In genomic region chr2:240453461-240454030, GRCh38 we compare ENCODE assay signal across 12 cellular contexts. TPM values are rescaled to one million over a fixed set of nuclear protein-coding genes. Genes with fewer than 3 reads are reported as not detected.
DNase-seq lines count a peak whose midpoint lies in the region; ATAC-seq and TF ChIP-seq lines count a peak whose summit lies in the region.
"Had no signal": no experiment of that assay in that cellular context is flagged by ENCODE, and none has a peak within 500 bp of the region (broad histone marks: within the 10 kb centered on the region; RNA-seq: fewer than 3 reads in every experiment).

No MANE protein-coding gene starts in this region.

- WGBS in gastroesophageal sphincter (ENCODE audit: low coverage in 1 of 2), 2 donors = no CpG with 5 or more reads among the region's 76 CpGs
- no CpG with 5 or more reads among the region's 76 CpGs for WGBS in neuronal stem cell (ENCODE audit: extremely low coverage in 2 of 2, insufficient read length in 2 of 2, insufficient replicate concordance in 1 of 2), 2 donors

- H3K4me3 ChIP-seq in AG04450 (ENCODE audit: low read depth, low read length) (peak overlapping the region; percentile 36), PC-9 (no peak overlapping the region), gastroesophageal sphincter (peak overlapping the region; percentile 8 to 79), neuronal stem cell (ENCODE audit: low read length in 2 of 2) (peak overlapping the region; percentile 36 to 76)

- H3K79me1 ChIP-seq in neuronal stem cell (ENCODE audit: low read depth, low read length) = peaks cover 33% of the 10 kb centered on the region

- intact Hi-C loops in PC-9 (cut with micrococcal nuclease; ENCODE audit: unreplicated experiment) = loop anchor here (10.0 kb wide), 1 partner anchor 389 kb away; no protein-coding TSS in a partner anchor

- H3K9ac ChIP-seq in neuronal stem cell (ENCODE audit: low read depth, low read length, poor library complexity) = peak overlapping the region; percentile 81

- no peak for TF ChIP-seq EP300 in gastroesophageal sphincter (IDR thresholded peaks at IDR 0.05)

- no peak overlapping the region for H2BK5ac ChIP-seq in neuronal stem cell (ENCODE audit: low read length)

- H3K9me3 ChIP-seq in AG04450 (ENCODE audit: control insufficient read depth, insufficient read depth, low read length) = no peaks in the 10 kb centered on the region
- H3K9me3 ChIP-seq in PC-9 (ENCODE audit: insufficient read depth, low read depth) = no peaks in the 10 kb centered on the region
- no peaks in the 10 kb centered on the region for H3K9me3 ChIP-seq in gastroesophageal sphincter
- H3K9me3 ChIP-seq in neuronal stem cell (replicated peaks in 1 of 2; ENCODE audit: control insufficient read depth in 2 of 2, insufficient read depth in 1 of 2, low read depth in 1 of 2, low read length in 2 of 2) = no peaks in the 10 kb centered on the region
- H3K9me3 ChIP-seq: SJSA1 had no signal

- H3K4me2 ChIP-seq in PC-9 (peak overlapping the region; percentile 72; the same call in 1 of the 2 replicates), neuronal stem cell (ENCODE audit: insufficient read depth, low read length, poor library complexity, severe bottlenecking) (peak overlapping the region; percentile 71)

- no peak overlapping the region for H3K4ac ChIP-seq in neuronal stem cell (ENCODE audit: low read length)

- no peak overlapping the region for H4K91ac ChIP-seq in neuronal stem cell (ENCODE audit: low read depth, low read length, poor library complexity)

- H4K8ac ChIP-seq in neuronal stem cell (ENCODE audit: low read depth, low read length) = no peak overlapping the region

- peak overlapping the region; percentile 38 for H3K14ac ChIP-seq in neuronal stem cell (ENCODE audit: low read length)

- no peak overlapping the region for H2BK120ac ChIP-seq in neuronal stem cell (ENCODE audit: low read depth, low read length)

- in situ Hi-C loops in KBM-7 (cut with MboI; ENCODE audit: low pct_unique_long_range_greater_than_20kb, low sequenced_read_pairs) = no loop called here

- ATAC-seq in gastroesophageal sphincter (no peak), GM19395 (IDR thresholded peaks at IDR 0.05; ENCODE audit: unreplicated experiment) (no peak)
- ATAC-seq: sciatic nerve had no signal

- H3K4me1 ChIP-seq in PC-9 (replicated peaks; ENCODE audit: insufficient read depth) (peaks cover 52% of the 10 kb centered on the region), gastroesophageal sphincter (peaks cover 0 to 68% (median 26%) of the 10 kb centered on the region in 3 donors), neuronal stem cell (ENCODE audit: control insufficient read depth in 2 of 2, insufficient read depth in 1 of 2, low read depth in 1 of 2, low read length in 2 of 2) (peaks cover 60 to 66% of the 10 kb centered on the region in 2 donors)

- H2AFZ ChIP-seq in PC-9 = no peak overlapping the region
- H2AFZ ChIP-seq in neuronal stem cell (ENCODE audit: low read length) = peak overlapping the region; percentile 13

- H2BK15ac ChIP-seq in neuronal stem cell (ENCODE audit: low read length) = peak overlapping the region; percentile 71

- H3K36me3 ChIP-seq in PC-9 (ENCODE audit: low read depth) (no peaks in the 10 kb centered on the region), gastroesophageal sphincter (no peaks in the 10 kb centered on the region), neuronal stem cell (replicated peaks in 1 of 2; ENCODE audit: control insufficient read depth in 2 of 2, insufficient read depth in 2 of 2, low read length in 2 of 2) (no peaks in the 10 kb centered on the region)
- H3K36me3 ChIP-seq: SJSA1 had no signal

- H3K23ac ChIP-seq in neuronal stem cell (ENCODE audit: low read depth, low read length, poor library complexity) = peak overlapping the region; percentile 80

- no peak overlapping the region for H3K27ac ChIP-seq in AG04450 (ENCODE audit: low read depth, low read length)
- no peak overlapping the region for H3K27ac ChIP-seq in PC-9
- H3K27ac ChIP-seq in gastroesophageal sphincter = peak overlapping the region in 3 of 4 donors; percentile 35 to 77 (median 37)
- no peak overlapping the region for H3K27ac ChIP-seq in neuronal stem cell (replicated peaks; ENCODE audit: low read length)
- H3K27ac ChIP-seq: SJSA1 had no signal

- CTCF ChIA-PET in AG04450 (lab: Charles Lee) (no interaction called here), PC-9 (lab: Charles Lee) (no interaction called here)

- POLR2A ChIA-PET in AG04450 (lab: Yijun Ruan, JAX) (no interaction called here), PC-9 (lab: Charles Lee; ENCODE audit: unreplicated experiment) (no interaction called here)

- TF ChIP-seq CTCF in AG04450 (IDR thresholded peaks at IDR 0.05; ENCODE audit: low read depth, low read length) = no peak
- TF ChIP-seq CTCF in PC-9 (conservative IDR thresholded peaks at IDR 0.05) = no peak
- no peak for TF ChIP-seq CTCF in gastroesophageal sphincter (IDR thresholded peaks at IDR 0.05)

- TF ChIP-seq POLR2A in gastroesophageal sphincter (IDR thresholded peaks at IDR 0.05) = no peak

- H4K20me1 ChIP-seq in PC-9 (ENCODE audit: insufficient read depth) = peaks cover 25% of the 10 kb centered on the region

- peak overlapping the region; percentile 84 for H3K18ac ChIP-seq in neuronal stem cell (ENCODE audit: low read length)

- peaks cover 63% of the 10 kb centered on the region for H3F3A ChIP-seq in PC-9 (ENCODE audit: insufficient read depth, low read depth)

- H3K27me3 ChIP-seq in AG04450 (ENCODE audit: control insufficient read depth, insufficient read depth, low read length) (no peaks in the 10 kb centered on the region), PC-9 (ENCODE audit: insufficient read depth, low read depth) (no peaks in the 10 kb centered on the region), gastroesophageal sphincter (peaks cover 17% of the 10 kb centered on the region), neuronal stem cell (ENCODE audit: control insufficient read depth in 3 of 3, insufficient read depth in 3 of 3, low read depth in 1 of 3, low read length in 3 of 3) (peaks cover 0 to 18% (median 0%) of the 10 kb centered on the region in 3 experiments)

- BruUV-seq in PC-9 (replicated peaks; lab: Mats Ljungman, UMichigan) = no TSS peak

- no peaks in the 10 kb centered on the region for H3K9me2 ChIP-seq in PC-9 (ENCODE audit: insufficient read depth)

- DNase-seq in AG04450 (ENCODE audit: low read depth, low spot score) (no peak), PC-9 (no peak), neuronal stem cell (ENCODE audit: low spot score) (no peak), KBM-7 (no peak)
- DNase-seq in NK-92 treated with Interleukin-12 subunit alpha and Interleukin-12 subunit beta, amount 100 ng/mL, for 24 hours (lab: John Stamatoyannopoulos, UW) = no peak
- DNase-seq in activated CD4-positive, alpha-beta T cell treated with anti-CD3 and anti-CD28 coated beads, Interleukin-2, amount 50 U/mL, for 1 hour = no peak
- DNase-seq: NCI-H524 treated with DMSO at 0.1 percent for 48 hours had no signal

- peaks cover 17% of the 10 kb centered on the region for H3K79me2 ChIP-seq in PC-9 (ENCODE audit: low read depth)

- H2AK5ac ChIP-seq in neuronal stem cell (ENCODE audit: low read depth, low read length) = peak overlapping the region; percentile 94

- no peak overlapping the region for H2BK12ac ChIP-seq in neuronal stem cell (ENCODE audit: low read length)

RNA-seq across cellular contexts. Expression of gene GPC1, which starts 18.1 kb away (rescaled TPM):
- polyA plus RNA-seq in AG04450 (2011; rRNA removed) = 46.8 and 72.0 TPM in 2 replicates
- 34.7 and 44.8 TPM in 2 replicates for polyA minus RNA-seq in AG04450 (2011; rRNA and poly(A)+ RNA removed)
- total RNA-seq in PC-9 (2021) (302 and 319 TPM in 2 replicates), gastroesophageal sphincter (10 to 100 TPM; 22.5 to 73.9 (median 43.3) TPM)
- 78.0 TPM for polyA plus RNA-seq in neuronal stem cell (2013, experiment 1 of 2)
- 77.4 TPM for polyA plus RNA-seq in neuronal stem cell (2013, experiment 2 of 2)
- polyA plus RNA-seq: CD14-positive monocyte had no signal

Comparison
In these comparisons a context has a peak if more than half of its experiments do, and no peak if none do; other contexts are left out.
1. H3K27ac ChIP-seq: peak in gastroesophageal sphincter (3 of 4); none in AG04450 (single experiment), PC-9 (single experiment) and neuronal stem cell (single experiment).